Comparison of ENCODE assay signal across 9 cellular contexts in genomic region chr2:218271865-218272530, GRCh38. TPM values are rescaled to one million over a fixed set of nuclear protein-coding genes. Genes with fewer than 3 reads are reported as not detected.
DNase-seq lines count a peak whose midpoint lies in the region; ATAC-seq, FAIRE-seq and TF ChIP-seq lines count a peak whose summit lies in the region.
"Had no signal": no experiment of that assay in that cellular context is flagged by ENCODE, and none has a peak within 500 bp of the region (broad histone marks: within the 10 kb centered on the region; RNA-seq: fewer than 3 reads in every experiment).

No MANE protein-coding gene starts in this region.

- peak; percentile 28 for DNase-seq in H7
- DNase-seq in T-cell: no peak
- DNase-seq in fibroblast of the aortic adventitia (ENCODE audit: low read depth): no peak
- no peak for DNase-seq in small intestine
- DNase-seq in stimulated activated CD4-positive, alpha-beta T cell treated with anti-CD3 and anti-CD28 coated beads, Interleukin-2, amount 100 ng/mL, for 24 hours: no peak
- DNase-seq in NCI-H69 (lab: John Stamatoyannopoulos, UW): no peak
- DNase-seq in aorta: no peak

- H3K27ac ChIP-seq in small intestine (ENCODE audit: low read depth in 1 of 2, low read length in 1 of 2) (peak overlapping the region; percentile 66 to 80), aorta (ENCODE audit: low read depth in 1 of 2, low read length in 2 of 2) (peak overlapping the region in 1 of 2 donors; percentile 33)

- POLR2A ChIA-PET in T-cell (lab: Charles Lee): no interaction called here

- CTCF ChIA-PET in T-cell (lab: Charles Lee): interaction anchor here (0.6 to 6.4 kb wide), 20 partner anchors 13 to 576 kb away, joined by 3 to 54 read pairs (median 5); partner anchors contain the start of genes CATIP (in 2 of the 2) and TMBIM1 (in 1 of the 2)

- peaks cover 39 to 58% (median 50%) of the 10 kb centered on the region in 3 donors for H3K4me1 Mint-ChIP-seq in T-cell

- no peaks in the 10 kb centered on the region for H3K27me3 ChIP-seq in H7 (ENCODE audit: control insufficient read depth, insufficient read depth, low read length)
- H3K27me3 ChIP-seq in small intestine (ENCODE audit: control insufficient read depth in 2 of 2, insufficient read depth in 2 of 2, low read length in 2 of 2): no peaks in the 10 kb centered on the region
- H3K27me3 ChIP-seq in aorta (ENCODE audit: control insufficient read depth in 1 of 2, insufficient read depth in 2 of 2, low read length in 1 of 2): no peaks in the 10 kb centered on the region

- H3K9me3 Mint-ChIP-seq in T-cell: no peaks in the 10 kb centered on the region

- no peak for TF ChIP-seq CTCF in fibroblast of the aortic adventitia (IDR thresholded peaks at IDR 0.05; ENCODE audit: insufficient read depth, low read length)

- H3K36me3 Mint-ChIP-seq in T-cell: peaks cover 36% of the 10 kb centered on the region

- H3K9me3 ChIP-seq in small intestine (ENCODE audit: control insufficient read depth, low read depth) (no peaks in the 10 kb centered on the region), aorta (ENCODE audit: control insufficient read depth, low read length) (no peaks in the 10 kb centered on the region)

- peak overlapping the region; percentile 92 to 95 (median 94) for H3K4me3 Mint-ChIP-seq in T-cell

- no peaks in the 10 kb centered on the region for H3K27me3 Mint-ChIP-seq in T-cell

- H3K27ac Mint-ChIP-seq in T-cell: peak overlapping the region; percentile 87 to 92

- intact Hi-C loops in aorta (cut with DNase I): loop anchor here (1.0 to 10.0 kb wide), 4 partner anchors 19 to 195 kb away; no protein-coding TSS in a partner anchor

- no peak for FAIRE-seq in small intestine (lab: Jason Lieb, UNC)

- WGBS in small intestine, 3 donors: 45 to 55% (median 54%) methylated on average over 5 of the region's 5 CpGs
- 14 to 20% methylated on average over 5 of the region's 5 CpGs for WGBS in aorta, 2 donors

- H3K4me1 ChIP-seq in small intestine (ENCODE audit: control insufficient read depth in 2 of 2, insufficient read depth in 1 of 2, low read depth in 1 of 2, low read length in 1 of 2): peaks cover 0 to 4% of the 10 kb centered on the region in 2 donors
- H3K4me1 ChIP-seq in aorta (ENCODE audit: control insufficient read depth in 1 of 2, insufficient read depth in 2 of 2, low read length in 2 of 2): no peaks in the 10 kb centered on the region

- peaks cover 29% of the 10 kb centered on the region for H3K36me3 ChIP-seq in H7 (replicated peaks; ENCODE audit: control insufficient read depth, insufficient read depth, low read length)
- peaks cover 3 to 22% of the 10 kb centered on the region in 2 donors for H3K36me3 ChIP-seq in small intestine (ENCODE audit: control insufficient read depth in 2 of 2, insufficient read depth in 2 of 2, low read length in 2 of 2)
- H3K36me3 ChIP-seq in aorta (ENCODE audit: control insufficient read depth in 1 of 2, insufficient read depth in 2 of 2, low read length in 1 of 2): peaks cover 3 to 14% of the 10 kb centered on the region in 2 donors

- H3K4me3 ChIP-seq in H7 (ENCODE audit: insufficient read depth, low read depth, low read length): no peak overlapping the region
- H3K4me3 ChIP-seq in fibroblast of the aortic adventitia (ENCODE audit: low read depth, low read length): peak overlapping the region; percentile 98
- H3K4me3 ChIP-seq in small intestine (ENCODE audit: low read depth in 1 of 2, low read length in 2 of 2): no peak overlapping the region
- no peak overlapping the region for H3K4me3 ChIP-seq in aorta (ENCODE audit: low read length in 2 of 2)

- ATAC-seq in T-cell (replicated peaks in 1 of 4) (no peak), GM18519 (IDR thresholded peaks at IDR 0.05; ENCODE audit: low FRiP score, unreplicated experiment) (no peak), aorta (ENCODE audit: low FRiP score) (no peak)

RNA-seq across cellular contexts. Expression of gene PNKD, which starts 1.7 kb away (rescaled TPM):
- 46.5 and 61.3 TPM in 2 replicates for total RNA-seq in H7 (2014; rRNA removed; shearing (Covaris generic))
- total RNA-seq in T-cell (10 to 100 TPM; 17.4 to 33.1 (median 30.6) TPM), fibroblast of the aortic adventitia (ENCODE audit: low replicate concordance) (17.4 and 27.2 TPM in 2 replicates), aorta (10 to 100 TPM; 26.9 to 40.2 TPM)
- polyA plus RNA-seq in small intestine (100 to 1,000 TPM in 1 of 3 donors, 10 to 100 TPM in 2; 88.4 to 137 (median 91.6) TPM), aorta (100 to 1,000 TPM in 1 of 2 donors, 10 to 100 TPM in 1; 91.2 to 108 TPM)

RNA-seq across cellular contexts. Expression of gene AAMP, which starts 2.1 kb away (rescaled TPM):
- 139 and 141 TPM in 2 replicates for total RNA-seq in H7 (2014; rRNA removed; shearing (Covaris generic))
- total RNA-seq in T-cell (10 to 100 TPM; 46.2 to 71.3 (median 67.4) TPM), fibroblast of the aortic adventitia (ENCODE audit: low replicate concordance) (64.4 and 262 TPM in 2 replicates), aorta (10 to 100 TPM; 50.8 to 54.7 TPM)
- polyA plus RNA-seq in small intestine (100 to 1,000 TPM; 101 to 134 (median 118) TPM), aorta (10 to 100 TPM; 59.2 to 80.9 TPM)

RNA-seq across cellular contexts. Expression of gene GPBAR1, which starts 11.2 kb away (rescaled TPM):
- total RNA-seq in H7 (2014; rRNA removed; shearing (Covaris generic)): 0.11 TPM in 1 of 2 replicates, not detected in the other
- total RNA-seq in T-cell: 1 to 10 TPM in 4 of 5 donors, under 1 TPM in 1; 0.89 to 2.7 (median 1.2) TPM
- 0.27 TPM in 1 of 2 replicates, not detected in the other for total RNA-seq in fibroblast of the aortic adventitia (ENCODE audit: low replicate concordance)
- polyA plus RNA-seq in small intestine: 1 to 10 TPM; 1.3 to 3.9 (median 1.4) TPM
- total RNA-seq in aorta: 1 to 10 TPM; 1.6 to 3.7 TPM
- polyA plus RNA-seq in aorta: 1 to 10 TPM in 1 of 2 donors, under 1 TPM in 1; 0.46 to 3.1 TPM
- total RNA-seq: dermis microvascular lymphatic vessel endothelial cell had no signal

RNA-seq across cellular contexts. Expression of gene TMBIM1, which starts 20.3 kb away (rescaled TPM):
- 34.1 and 35.6 TPM in 2 replicates for total RNA-seq in H7 (2014; rRNA removed; shearing (Covaris generic))
- total RNA-seq in T-cell: 100 to 1,000 TPM in 3 of 5 donors, 10 to 100 TPM in 2; 78.8 to 166 (median 144) TPM
- total RNA-seq in fibroblast of the aortic adventitia (ENCODE audit: low replicate concordance): 107 and 185 TPM in 2 replicates
- 100 to 1,000 TPM; 112 to 179 (median 131) TPM for polyA plus RNA-seq in small intestine
- total RNA-seq in aorta: 100 to 1,000 TPM; 264 to 294 TPM
- 100 to 1,000 TPM; 100 to 159 TPM for polyA plus RNA-seq in aorta

RNA-seq across cellular contexts. Expression of gene ARPC2, which starts 55.0 kb away (rescaled TPM):
- 146 and 167 TPM in 2 replicates for total RNA-seq in H7 (2014; rRNA removed; shearing (Covaris generic))
- total RNA-seq in T-cell (100 to 1,000 TPM; 347 to 487 (median 390) TPM), fibroblast of the aortic adventitia (ENCODE audit: low replicate concordance) (121 and 368 TPM in 2 replicates), aorta (100 to 1,000 TPM; 351 to 367 TPM)
- polyA plus RNA-seq in small intestine (100 to 1,000 TPM; 251 to 300 (median 288) TPM), aorta (100 to 1,000 TPM; 297 to 467 TPM)
